In the genomic region with DNA sequence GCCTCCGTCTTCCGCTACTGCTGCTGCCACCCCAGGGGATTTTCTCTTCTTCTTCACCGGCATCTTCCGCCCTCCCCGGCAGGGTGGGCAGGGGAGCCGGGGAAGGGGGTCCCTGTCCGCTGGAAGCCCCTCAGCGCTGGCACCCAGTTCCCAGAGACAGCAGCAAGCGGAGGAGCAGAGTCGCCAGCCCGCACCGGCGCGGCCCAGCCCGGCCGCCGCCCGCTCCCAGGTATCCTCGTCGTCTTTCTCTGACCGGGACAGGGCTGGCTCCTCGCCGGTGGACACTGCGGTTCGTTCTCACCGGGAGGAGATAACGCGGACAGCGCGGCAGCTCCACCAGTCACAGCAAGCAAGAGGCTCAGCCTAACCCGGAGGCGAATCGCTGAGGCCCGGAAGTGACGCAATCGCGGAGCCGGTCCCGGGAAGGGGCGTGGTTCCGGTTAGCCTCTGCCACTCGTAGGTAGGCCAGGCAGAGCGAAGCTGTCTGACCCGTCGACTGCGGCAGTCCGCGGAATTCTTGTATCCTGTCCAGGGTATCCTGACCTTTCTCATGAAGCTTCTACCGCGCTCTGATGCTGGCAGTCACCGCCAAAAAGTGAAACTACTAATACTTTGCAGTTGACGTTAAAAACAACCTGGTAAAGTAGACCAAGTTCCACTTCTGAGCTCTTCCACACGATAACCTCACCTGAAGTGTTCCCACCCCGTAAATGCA, we compare ENCODE assay signal across 8 cellular contexts. TPM values are rescaled to one million over a fixed set of nuclear protein-coding genes. Genes with fewer than 3 reads are reported as not detected.
A peak's percentile ranks its signal among the peaks of the same experiment; 100 is the strongest.
DNase-seq lines count a peak whose midpoint lies in the region; ATAC-seq and TF ChIP-seq lines count a peak whose summit lies in the region.

DCUN1D5 (minus strand) TSS at position 351 of the 715 bp plus-strand sequence; CDS start at position 63, 288 bp downstream.

- H3K79me2 ChIP-seq in mammary epithelial cell (ENCODE audit: insufficient read depth, low read length), result peaks cover 49% of the 10 kb centered on the region

- peak within 1 kb of the TSS; percentile 89 for H3K27ac ChIP-seq in WERI-Rb-1
- peak within 1 kb of the TSS; percentile 92 for H3K27ac ChIP-seq in mammary epithelial cell (ENCODE audit: insufficient read depth, low read depth, low read length)
- H3K27ac ChIP-seq in iPS-20b (ENCODE audit: low read length), result peak within 1 kb of the TSS; percentile 80
- H3K27ac ChIP-seq in skin epidermis, result peak within 1 kb of the TSS; percentile 52 to 95 (median 89)

- intact Hi-C loops in mammary epithelial cell (cut with micrococcal nuclease), result loop anchor here (1.0 kb wide), 1 partner anchor 17 kb away; the partner anchor contains the start of gene DYNC2H1

- H3K36me3 ChIP-seq in WERI-Rb-1, result peaks cover 22% of the 10 kb centered on the region
- peaks cover 4% of the 10 kb centered on the region for H3K36me3 ChIP-seq in mammary epithelial cell (ENCODE audit: insufficient read depth, low read length)
- H3K36me3 ChIP-seq in iPS-20b (ENCODE audit: insufficient read depth, low read depth, low read length), result peaks cover 23% of the 10 kb centered on the region

- peak within 1 kb of the TSS; percentile 95 for H3K9ac ChIP-seq in mammary epithelial cell (ENCODE audit: insufficient read depth, low read length)
- H3K9ac ChIP-seq in iPS-20b (ENCODE audit: low read depth, low read length), result peak within 1 kb of the TSS; percentile 99

- H3K4me3 ChIP-seq in WERI-Rb-1 (ENCODE audit: low read depth, low read length) (peak within 1 kb of the TSS; percentile 95), mammary epithelial cell (replicated peaks in 1 of 3; ENCODE audit: insufficient read depth in 1 of 3, low read depth in 2 of 3, low read length in 3 of 3) (peak within 1 kb of the TSS; percentile 84 to 94 (median 90)), iPS-20b (ENCODE audit: low read length) (peak within 1 kb of the TSS; percentile 79), skin epidermis (peak within 1 kb of the TSS; percentile 62 to 98 (median 90))

- BruUV-seq in mammary epithelial cell (replicated peaks; lab: Mats Ljungman, UMichigan), result no TSS peak

- dilution Hi-C loops in mammary epithelial cell (cut with HindIII; ENCODE audit: low sequenced_read_pairs), result no loop called here

- H3K4me1 ChIP-seq in mammary epithelial cell (ENCODE audit: insufficient read depth, low read length) (peaks cover 18% of the 10 kb centered on the region), iPS-20b (ENCODE audit: insufficient read depth, low read length) (no peaks in the 10 kb centered on the region; the same call in 1 of the 2 replicates)

- H2AFZ ChIP-seq in mammary epithelial cell (ENCODE audit: low read depth, low read length), result peak within 1 kb of the TSS; percentile 99

- DNase-seq in ACHN (peak; percentile 95), NCI-H2227 (lab: John Stamatoyannopoulos, UW; ENCODE audit: unreplicated experiment) (peak; percentile 92), WERI-Rb-1 (peak; percentile 97), mammary epithelial cell (peak; percentile 96)

- no peaks in the 10 kb centered on the region for H3K9me3 ChIP-seq in WERI-Rb-1 (ENCODE audit: severe bottlenecking)
- no peaks in the 10 kb centered on the region for H3K9me3 ChIP-seq in mammary epithelial cell (replicated peaks; ENCODE audit: insufficient read depth, low read length)
- no peaks in the 10 kb centered on the region for H3K9me3 ChIP-seq in iPS-20b (ENCODE audit: insufficient read depth, low read depth, low read length)

- TF ChIP-seq CTCF in WERI-Rb-1 (IDR thresholded peaks at IDR 0.05; ENCODE audit: low read depth, low read length) (no peak), mammary epithelial cell (conservative IDR thresholded peaks at IDR 0.05 in 1 of 2, IDR thresholded peaks at IDR 0.05 in 1 of 2; ENCODE audit: extremely low read depth in 1 of 2, insufficient read depth in 1 of 2, low read depth in 1 of 2, low read length in 2 of 2) (no peak)

- WGBS in mammary epithelial cell (ENCODE audit: low coverage, missing lambda C conversion rate), result 3% methylated on average over 22 of the region's 54 CpGs

- no peaks in the 10 kb centered on the region for H4K20me1 ChIP-seq in mammary epithelial cell (ENCODE audit: insufficient read depth, low read length)

- ATAC-seq in GM18873 (IDR thresholded peaks at IDR 0.05; ENCODE audit: low FRiP score, unreplicated experiment) (peak; percentile 100), HG03139 (IDR thresholded peaks at IDR 0.05; ENCODE audit: unreplicated experiment) (peak; percentile 100)

- CTCF ChIA-PET in mammary epithelial cell (lab: Charles Lee; ENCODE audit: low non-redundant PET), result interaction anchor here (0.6 to 1.3 kb wide), 3 partner anchors 17 to 1084 kb away, joined by 3 to 8 read pairs (median 7); partner anchors contain the start of genes DYNC2H1 and MMP10

- in situ Hi-C loops in ACHN (cut with HindIII; ENCODE audit: low pct_ligation_motif_present, low pct_unique_long_range_greater_than_20kb, low sequenced_read_pairs) (no loop called here), mammary epithelial cell (cut with MboI; ENCODE audit: low sequenced_read_pairs in 2 of 2) (no loop called here)

- peak within 1 kb of the TSS; percentile 88 for H3K4me2 ChIP-seq in mammary epithelial cell (ENCODE audit: insufficient read depth, low read depth, low read length)

- H3K27me3 ChIP-seq in WERI-Rb-1 (ENCODE audit: insufficient read depth, low read depth, severe bottlenecking) (no peaks in the 10 kb centered on the region), mammary epithelial cell (ENCODE audit: insufficient read depth, low read length) (no peaks in the 10 kb centered on the region), iPS-20b (ENCODE audit: insufficient read depth, low read length) (peaks cover 23% of the 10 kb centered on the region)

RNA-seq across cellular contexts. Expression of gene DCUN1D5, which starts in this region (rescaled TPM):
- total RNA-seq in mammary epithelial cell, result 10 to 100 TPM; 66.1 to 71.2 TPM
- 63.5 TPM for polyA plus RNA-seq in mammary epithelial cell
- 33.0 TPM for polyA minus RNA-seq in mammary epithelial cell

Comparison
In these comparisons a context has a peak if more than half of its experiments do, and no peak if none do; other contexts are left out.
1. Peak in every context shown above with its lines: DNase-seq, ATAC-seq, H3K4me3 ChIP-seq and H3K27ac ChIP-seq.